Comparison of ENCODE assay signal across 1 cellular context in the genomic region with DNA sequence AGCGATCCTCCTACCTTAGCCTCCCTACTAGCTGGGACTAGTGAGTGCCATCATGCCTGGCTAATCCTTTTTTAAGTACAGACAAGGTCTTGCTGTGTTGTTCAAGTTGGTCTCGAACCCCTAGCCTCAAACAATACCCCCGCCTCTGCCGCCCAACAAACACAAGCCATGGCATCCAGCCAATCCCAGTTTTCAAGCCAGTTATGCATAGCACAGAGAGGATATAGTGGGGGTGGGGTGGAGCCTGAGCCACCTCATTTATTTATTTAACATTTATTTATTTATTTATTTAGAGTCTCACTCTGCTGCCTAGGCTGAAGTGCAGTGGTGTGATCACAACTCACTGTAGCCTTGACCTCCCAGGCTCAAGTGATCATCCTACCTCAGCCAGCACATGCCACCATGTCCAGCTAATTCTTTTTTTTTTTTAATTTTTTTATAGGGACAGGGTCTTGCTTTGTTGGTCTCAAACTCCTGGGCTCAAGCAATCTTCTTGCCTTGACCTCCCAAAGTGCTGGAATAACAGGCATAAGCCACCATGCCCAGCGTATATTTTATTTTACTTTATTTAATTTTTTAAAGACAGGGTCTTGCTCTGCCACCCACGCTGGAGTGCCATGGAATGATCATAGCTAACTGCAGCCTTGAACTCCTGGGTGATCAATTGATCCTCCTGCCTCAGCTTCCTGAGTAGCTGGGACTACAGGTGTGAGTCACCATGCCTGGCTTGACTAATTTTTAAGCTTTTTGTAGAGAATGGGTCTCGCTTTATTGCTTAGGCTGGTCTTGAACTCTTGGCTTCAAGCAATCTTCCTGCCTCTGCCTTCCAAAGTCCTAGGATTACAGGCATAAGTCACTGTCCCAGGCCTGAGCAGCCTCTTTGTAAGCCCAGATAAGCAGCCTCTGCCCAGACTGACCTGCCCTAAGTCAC.
TF ChIP-seq lines count a peak whose summit lies in the region.

No MANE protein-coding gene starts in this region.

TF ChIP-seq in HEK293, 187 proteins besides CTCF, POLR2A, EP300 and RAD21:
- peak; percentile 28; the same call in 1 of the 2 replicates for TF ChIP-seq ZNF18 (tag by site-specific recombination; IDR thresholded peaks at IDR 0.05)
- TF ChIP-seq TCF7L2 (IDR thresholded peaks at IDR 0.05; ENCODE audit: borderline replicate concordance, low read depth, low read length): no peak
- peak; percentile 35; the same call in 1 of the 2 replicates for TF ChIP-seq EGR2 (tag by site-specific recombination; IDR thresholded peaks at IDR 0.05; ENCODE audit: low read depth)
- 0 out of 2 replicates have a peak, but pooled peaks have one; percentile 25 for TF ChIP-seq OSR2 (tag by site-specific recombination; IDR thresholded peaks at IDR 0.05)
- TF ChIP-seq, protein P1, sequence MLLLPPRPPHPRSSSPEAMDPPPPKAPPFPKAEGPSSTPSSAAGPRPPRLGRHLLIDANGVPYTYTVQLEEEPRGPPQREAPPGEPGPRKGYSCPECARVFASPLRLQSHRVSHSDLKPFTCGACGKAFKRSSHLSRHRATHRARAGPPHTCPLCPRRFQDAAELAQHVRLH (tag by site-specific recombination; IDR thresholded peaks at IDR 0.05): no peak
- no peak for TF ChIP-seq ZNF785 (tag by site-specific recombination; IDR thresholded peaks at IDR 0.05)
